Comparison of ENCODE assay signal across 33 cellular contexts in the genomic region with DNA sequence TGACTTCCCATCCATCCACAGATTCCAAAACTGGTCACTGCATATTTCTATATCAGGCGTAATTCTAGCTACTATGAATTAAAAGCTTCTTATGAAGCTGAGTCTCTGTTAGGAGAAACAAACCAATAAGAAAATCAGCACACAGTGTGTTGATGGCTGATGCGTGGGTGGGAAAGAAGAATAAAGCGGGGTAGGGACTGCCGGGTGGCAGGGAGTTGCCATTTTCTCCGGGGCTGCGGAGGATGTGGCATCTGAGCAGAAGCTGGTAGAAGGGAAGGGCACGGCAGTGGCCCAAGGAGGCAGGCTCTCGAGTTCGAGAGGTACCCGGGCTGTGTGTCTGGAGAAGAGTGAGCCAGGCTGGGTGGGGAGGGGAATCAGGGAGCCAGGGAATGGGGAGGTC.
"Had no signal": no experiment of that assay in that cellular context is flagged by ENCODE, and none has a peak within 500 bp of the region (broad histone marks: within the 10 kb centered on the region; RNA-seq: fewer than 3 reads in every experiment).

No MANE protein-coding gene starts in this region.

- ATAC-seq: activated CD8-positive, alpha-beta T cell treated with anti-CD3 and anti-CD28 coated beads for 36 hours; activated naive CD4-positive, alpha-beta T cell treated with anti-CD3 and anti-CD28 coated beads, Interleukin-2, amount 50 U/mL, for 72 hours; activated T-cell treated with anti-CD3 and anti-CD28 coated beads, Interleukin-2, amount 50 U/mL, for 4 hours; activated T-cell treated with anti-CD3 and anti-CD28 coated beads, Interleukin-2, amount 50 U/mL, for 72 hours; activated T-helper 17 cell treated with anti-CD3 and anti-CD28 coated beads, Interleukin-2, amount 50 U/mL, for 72 hours; body of pancreas; WTC11 had no signal

- H3K4me1 ChIP-seq: adrenal gland, body of pancreas, breast epithelium had no signal

- FAIRE-seq: astrocyte had no signal

- H3K36me3 ChIP-seq: adrenal gland, brain microvascular endothelial cell, breast epithelium, WERI-Rb-1 had no signal

- H3K27ac ChIP-seq: adrenal gland, body of pancreas, brain microvascular endothelial cell, breast epithelium, WERI-Rb-1 had no signal

- H3K27me3 ChIP-seq: adrenal gland, body of pancreas, brain microvascular endothelial cell, breast epithelium had no signal

- DNase-seq: activated CD4-positive, alpha-beta memory T cell treated with anti-CD3 and anti-CD28 coated beads for 36 hours; activated CD4-positive, alpha-beta T cell treated with anti-CD3 and anti-CD28 coated beads for 4 hours; activated CD4-positive, alpha-beta T cell treated with anti-CD3 and anti-CD28 coated beads, Interleukin-2, amount 10 ng/mL, durations not matched to agents 24 days and 14 days; activated CD4-positive, alpha-beta T cell treated with anti-CD3 and anti-CD28 coated beads, Interleukin-2, amount 50 U/mL, for 1 hour; activated CD4-positive, alpha-beta T cell treated with anti-CD3 and anti-CD28 coated beads, Interleukin-2, amount 50 U/mL, for 4 hours; activated CD4-positive, CD25-positive, alpha-beta regulatory T cell treated with anti-CD3 and anti-CD28 coated beads, Interleukin-2, amount 50 U/mL, for 72 hours; activated CD8-positive, alpha-beta memory T cell treated with anti-CD3 and anti-CD28 coated beads, Interleukin-2, amount 50 U/mL, for 4 hours; activated CD8-positive, alpha-beta T cell treated with anti-CD3 and anti-CD28 coated beads for 36 hours; activated effector memory CD4-positive, alpha-beta T cell treated with anti-CD3 and anti-CD28 coated beads, Interleukin-2, amount 50 U/mL, for 16 hours; activated gamma-delta T cell treated with Interleukin-2 at 50 U/mL for 16 hours; activated naive CD4-positive, alpha-beta T cell; activated naive CD4-positive, alpha-beta T cell treated with anti-CD3 and anti-CD28 coated beads for 36 hours; activated naive CD4-positive, alpha-beta T cell treated with anti-CD3 and anti-CD28 coated beads, Interleukin-2, amount 50 U/mL, for 16 hours; activated naive CD8-positive, alpha-beta T cell treated with anti-CD3 and anti-CD28 coated beads for 36 hours; activated T-cell treated with anti-CD3 and anti-CD28 coated beads for 4 hours; activated T-cell treated with anti-CD3 and anti-CD28 coated beads, Interleukin-2, amount 50 U/mL, for 1 hour; activated T-cell treated with anti-CD3 and anti-CD28 coated beads, Interleukin-2, amount 50 U/mL, for 4 hours; activated T-cell treated with anti-CD3 and anti-CD28 coated beads, Interleukin-2, amount 50 U/mL, for 72 hours; adrenal gland; amniotic stem cell; aorta; body of pancreas; brain microvascular endothelial cell; cerebellar nuclear complex; T-helper 1 cell; T-helper 2 cell; T-helper 9 cell; WERI-Rb-1 had no signal

- H3K4me3 ChIP-seq: adrenal gland, body of pancreas, breast epithelium had no signal

- H3K9me3 ChIP-seq: adrenal gland, body of pancreas, breast epithelium had no signal
